30 cellular contexts compared by ENCODE assay signal in the genomic region with DNA sequence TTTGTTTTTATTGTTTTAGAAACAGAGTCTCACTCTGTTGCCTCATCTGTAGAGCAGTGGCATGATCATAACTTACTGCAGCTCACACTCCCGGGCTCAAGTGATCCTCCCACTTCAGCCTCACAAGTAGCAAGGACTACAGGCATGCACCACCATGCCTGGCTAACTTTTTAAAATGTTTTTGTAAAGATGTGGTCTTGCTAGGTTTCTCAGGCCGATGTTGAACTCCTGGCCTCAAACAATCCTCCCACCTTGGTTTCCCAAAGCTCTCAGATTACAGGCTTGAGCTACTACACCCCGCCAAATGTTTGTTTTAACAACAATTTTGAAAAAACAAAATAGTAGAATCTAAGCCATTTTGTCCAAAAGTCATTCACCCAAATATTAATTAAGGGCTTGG.
"Had no signal": no experiment of that assay in that cellular context is flagged by ENCODE, and none has a peak within 500 bp of the region (broad histone marks: within the 10 kb centered on the region; RNA-seq: fewer than 3 reads in every experiment).

No MANE protein-coding gene starts in this region.

- H3K4me3 ChIP-seq: body of pancreas, breast epithelium had no signal

- H3K27ac ChIP-seq: body of pancreas, brain microvascular endothelial cell, breast epithelium, VCaP had no signal

- H3K4me1 ChIP-seq: body of pancreas, breast epithelium had no signal

- H3K9me3 ChIP-seq: body of pancreas had no signal

- DNase-seq: activated B cell treated with CpG ODN at 0.5 μM for 24 hours; activated CD4-positive, alpha-beta memory T cell treated with anti-CD3 and anti-CD28 coated beads for 36 hours; activated CD4-positive, alpha-beta T cell treated with anti-CD3 and anti-CD28 coated beads for 4 hours; activated CD4-positive, alpha-beta T cell treated with anti-CD3 and anti-CD28 coated beads, Interleukin-2, amount 10 ng/mL, durations not matched to agents 24 days and 14 days; activated CD4-positive, alpha-beta T cell treated with anti-CD3 and anti-CD28 coated beads, Interleukin-2, amount 50 U/mL, for 1 hour; activated CD4-positive, alpha-beta T cell treated with anti-CD3 and anti-CD28 coated beads, Interleukin-2, amount 50 U/mL, for 4 hours; activated CD4-positive, CD25-positive, alpha-beta regulatory T cell treated with anti-CD3 and anti-CD28 coated beads, Interleukin-2, amount 50 U/mL, for 72 hours; activated CD8-positive, alpha-beta memory T cell treated with anti-CD3 and anti-CD28 coated beads, Interleukin-2, amount 50 U/mL, for 4 hours; activated CD8-positive, alpha-beta T cell treated with anti-CD3 and anti-CD28 coated beads for 36 hours; activated effector memory CD4-positive, alpha-beta T cell treated with anti-CD3 and anti-CD28 coated beads, Interleukin-2, amount 50 U/mL, for 16 hours; activated gamma-delta T cell treated with Interleukin-2 at 50 U/mL for 16 hours; activated naive CD4-positive, alpha-beta T cell treated with anti-CD3 and anti-CD28 coated beads, Interleukin-2, amount 10 ng/mL, durations not matched to agents 7 days and 5 days; activated naive CD4-positive, alpha-beta T cell treated with Interleukin-2 at 50 U/mL for 16 hours; activated naive CD8-positive, alpha-beta T cell treated with anti-CD3 and anti-CD28 coated beads, Interleukin-2, amount 10 ng/mL, durations not matched to agents 7 days and 5 days; activated naive CD8-positive, alpha-beta T cell treated with anti-CD3 and anti-CD28 coated beads, Interleukin-2, amount 50 U/mL, for 24 hours; activated T-cell treated with anti-CD3 and anti-CD28 coated beads for 4 hours; activated T-cell treated with anti-CD3 and anti-CD28 coated beads, Interleukin-2, amount 50 U/mL, for 1 hour; activated T-cell treated with anti-CD3 and anti-CD28 coated beads, Interleukin-2, amount 50 U/mL, for 4 hours; activated T-cell treated with anti-CD3 and anti-CD28 coated beads, Interleukin-2, amount 50 U/mL, for 72 hours; amniotic stem cell; aorta; body of pancreas; brain microvascular endothelial cell; central memory CD4-positive, alpha-beta T cell; T-helper 1 cell; T-helper 2 cell; T-helper 9 cell had no signal

- ATAC-seq: activated CD8-positive, alpha-beta T cell treated with anti-CD3 and anti-CD28 coated beads for 36 hours; activated naive CD8-positive, alpha-beta T cell treated with anti-CD3 and anti-CD28 coated beads, Interleukin-2, amount 50 U/mL, for 24 hours; activated T-cell treated with anti-CD3 and anti-CD28 coated beads, Interleukin-2, amount 50 U/mL, for 4 hours; activated T-cell treated with anti-CD3 and anti-CD28 coated beads, Interleukin-2, amount 50 U/mL, for 72 hours; activated T-helper 17 cell treated with anti-CD3 and anti-CD28 coated beads, Interleukin-2, amount 50 U/mL, for 72 hours; body of pancreas had no signal

- H3K36me3 ChIP-seq: brain microvascular endothelial cell, breast epithelium had no signal
